Comparison of ENCODE assay signal across 8 cellular contexts in genomic region chr11:67805256-67806126, GRCh38.
DNase-seq lines count a peak whose midpoint lies in the region; ATAC-seq, FAIRE-seq and TF ChIP-seq lines count a peak whose summit lies in the region.
"Not testable (repeated sequence)": the region's sequence is repeated elsewhere in the genome, so short reads cannot be mapped to it uniquely, and the experiment has no call there.

No MANE protein-coding gene starts in this region.

- H3K4me3 ChIP-seq in CD8-positive, alpha-beta memory T cell (ENCODE audit: low read length), result peak overlapping the region; percentile 63
- H3K4me3 ChIP-seq in IMR-90 (ENCODE audit: insufficient read depth, low read depth, low read length), result peak overlapping the region; percentile 75
- H3K4me3 ChIP-seq in OCI-LY1 (ENCODE audit: low read depth, low read length, poor library complexity, severe bottlenecking), result peak overlapping the region; percentile 85

- not testable (repeated sequence) for BruUV-seq in IMR-90 (replicated peaks; lab: Mats Ljungman, UMichigan)

- peak overlapping the region; percentile 91 to 96 (median 95) for H3K4me3 Mint-ChIP-seq in CD8-positive, alpha-beta memory T cell

- intact Hi-C loops in IMR-90 (cut with micrococcal nuclease), result not testable (repeated sequence)

- not testable (repeated sequence) for H3K27me3 Mint-ChIP-seq in CD8-positive, alpha-beta memory T cell

- not testable (repeated sequence) for H3F3A ChIP-seq in OCI-LY1 (ENCODE audit: insufficient read depth, low read length)

- H2AFZ ChIP-seq in IMR-90 (replicated peaks; ENCODE audit: low read length, poor library complexity), result peak overlapping the region; percentile 92
- H2AFZ ChIP-seq in OCI-LY1 (ENCODE audit: low read length), result not testable (repeated sequence)

- H3K27ac Mint-ChIP-seq in CD8-positive, alpha-beta memory T cell, result peak overlapping the region; percentile 95 to 99 (median 98)

- not testable (repeated sequence) for H3K18ac ChIP-seq in IMR-90 (ENCODE audit: low read depth, low read length)

- peaks cover 8 to 13% (median 11%) of the 10 kb centered on the region in 3 donors for H3K4me1 Mint-ChIP-seq in CD8-positive, alpha-beta memory T cell

- H2BK120ac ChIP-seq in IMR-90 (ENCODE audit: low read depth, low read length), result peak overlapping the region; percentile 8; the same call in 1 of the 2 replicates

- H3K79me1 ChIP-seq in IMR-90 (ENCODE audit: low read depth in 1 of 2, low read length in 2 of 2), result not testable (repeated sequence)

- not testable (repeated sequence) for H3K79me2 ChIP-seq in OCI-LY1 (ENCODE audit: insufficient read depth, low read length)

- 0% methylated on average over 32 of the region's 66 CpGs; no CpG with 5 or more reads in 1 of the 2 experiments for WGBS in IMR-90 (ENCODE audit: extremely low coverage in 2 of 2, insufficient read length in 1 of 2), 2 experiments

- not testable (repeated sequence) for H3K4me1 ChIP-seq in CD8-positive, alpha-beta memory T cell (ENCODE audit: insufficient read depth, low read length); IMR-90 (ENCODE audit: control insufficient read depth, insufficient read depth, low read length); OCI-LY1 (ENCODE audit: insufficient read depth, low read length, severe bottlenecking)

- not testable (repeated sequence) for TF ChIP-seq RAD21 in IMR-90 (IDR thresholded peaks at IDR 0.05; ENCODE audit: low read length)

- not testable (repeated sequence) for H4K20me1 ChIP-seq in IMR-90 (ENCODE audit: insufficient read depth, low read length); OCI-LY1 (ENCODE audit: insufficient read depth, low read length)

- peak; percentile 97 to 99 (median 98) for DNase-seq in CD8-positive, alpha-beta memory T cell
- DNase-seq in IMR-90, result peak; percentile 97
- peak; percentile 97 for DNase-seq in activated CD8-positive, alpha-beta memory T cell treated with anti-CD3 and anti-CD28 coated beads, Interleukin-2, amount 50 U/mL, for 48 hours
- peak; percentile 99 for DNase-seq in mesenteric fat pad (ENCODE audit: low spot score)
- DNase-seq in stimulated activated CD8-positive, alpha-beta memory T cell treated with anti-CD3 and anti-CD28 coated beads, Interleukin-12 subunit alpha, Interleukin-12 subunit beta, amount 100 ng/mL, for 24 hours (ENCODE audit: extremely low read depth), result peak; percentile 95

- not testable (repeated sequence) for H3K9me3 ChIP-seq in CD8-positive, alpha-beta memory T cell (ENCODE audit: low read length); IMR-90 (ENCODE audit: control insufficient read depth, insufficient read depth, low read length); OCI-LY1 (ENCODE audit: low read length)

- POLR2A ChIA-PET in CD8-positive, alpha-beta memory T cell (lab: Charles Lee); IMR-90 (lab: Charles Lee; ENCODE audit: unreplicated experiment): not testable (repeated sequence)

- in situ Hi-C loops in IMR-90 (cut with MboI; ENCODE audit: low sequenced_read_pairs), result not testable (repeated sequence)

- H3K27me3 ChIP-seq in CD8-positive, alpha-beta memory T cell (ENCODE audit: insufficient read depth, low read length, poor library complexity, severe bottlenecking); IMR-90 (ENCODE audit: control insufficient read depth, insufficient read depth, low read length); OCI-LY1 (ENCODE audit: insufficient read depth, low read length): not testable (repeated sequence)

- H2BK5ac ChIP-seq in IMR-90 (ENCODE audit: low read depth, low read length, poor library complexity, severe bottlenecking), result not testable (repeated sequence)

- not testable (repeated sequence) for H2AK9ac ChIP-seq in IMR-90 (replicated peaks; ENCODE audit: low read depth, low read length, poor library complexity)

- not testable (repeated sequence) for H2BK15ac ChIP-seq in IMR-90 (ENCODE audit: low read depth, low read length)

- peak overlapping the region; percentile 72; the same call in 1 of the 2 replicates for H3K4ac ChIP-seq in IMR-90 (ENCODE audit: low read depth, low read length)

- H3K27ac ChIP-seq in CD8-positive, alpha-beta memory T cell (ENCODE audit: low read depth, low read length), result peak overlapping the region; percentile 78
- H3K27ac ChIP-seq in IMR-90 (ENCODE audit: insufficient read depth, low read length), result peak overlapping the region; percentile 61
- H3K27ac ChIP-seq in OCI-LY1 (ENCODE audit: low read depth, low read length, poor library complexity, severe bottlenecking), result peak overlapping the region; percentile 28

- not testable (repeated sequence) for H3K36me3 ChIP-seq in CD8-positive, alpha-beta memory T cell (ENCODE audit: insufficient read depth, low read length); IMR-90 (ENCODE audit: control insufficient read depth, insufficient read depth, low read length); OCI-LY1 (ENCODE audit: insufficient read depth, low read length)

- peak overlapping the region; percentile 68 for H3K9ac ChIP-seq in IMR-90 (ENCODE audit: low read depth, low read length)
- H3K9ac ChIP-seq in OCI-LY1 (ENCODE audit: low read length), result peak overlapping the region; percentile 82

- H4K91ac ChIP-seq in IMR-90 (ENCODE audit: insufficient read depth, low read depth, low read length), result not testable (repeated sequence)

- not testable (repeated sequence) for H3K9me2 ChIP-seq in OCI-LY1 (ENCODE audit: low read depth, low read length)

- H3K4me2 ChIP-seq in IMR-90 (ENCODE audit: low read depth, low read length) (peak overlapping the region; percentile 88), OCI-LY1 (ENCODE audit: low read length) (peak overlapping the region; percentile 89)

- H2AK5ac ChIP-seq in IMR-90 (ENCODE audit: low read depth, low read length), result not testable (repeated sequence)

- dilution Hi-C loops in IMR-90 (cut with HindIII; ENCODE audit: low sequenced_read_pairs, unreplicated experiment), result not testable (repeated sequence)

- not testable (repeated sequence) for H3K9me1 ChIP-seq in IMR-90 (ENCODE audit: insufficient read depth, low read length)

- peak overlapping the region in 1 of 2 experiments; percentile 93; a peak in 2 of 4 replicates for H4K8ac ChIP-seq in IMR-90 (ENCODE audit: low read depth in 2 of 2, low read length in 2 of 2)

- not testable (repeated sequence) for H4K5ac ChIP-seq in IMR-90 (ENCODE audit: low read depth, low read length)

- not testable (repeated sequence) for H3K23ac ChIP-seq in IMR-90 (ENCODE audit: low read depth, low read length)

- not testable (repeated sequence) for H2BK20ac ChIP-seq in IMR-90 (ENCODE audit: low read depth, low read length)

- not testable (repeated sequence) for H3K9me3 Mint-ChIP-seq in CD8-positive, alpha-beta memory T cell

- FAIRE-seq in endometrium (lab: Jason Lieb, UNC), result peak; percentile 94

- ATAC-seq in GM21423 (IDR thresholded peaks at IDR 0.05; ENCODE audit: unreplicated experiment), result peak; percentile 89
- peak; percentile 100 for ATAC-seq in IMR-90 (ENCODE audit: low read depth)

- TF ChIP-seq CTCF in IMR-90 (conservative IDR thresholded peaks at IDR 0.05; ENCODE audit: low read depth, low read length); OCI-LY1 (IDR thresholded peaks at IDR 0.05; ENCODE audit: low read length): not testable (repeated sequence)

- CTCF ChIA-PET in CD8-positive, alpha-beta memory T cell (lab: Charles Lee); IMR-90 (lab: Yijun Ruan, JAX): not testable (repeated sequence)

- H3K14ac ChIP-seq in IMR-90 (replicated peaks; ENCODE audit: low read depth, low read length), result not testable (repeated sequence)

- TF ChIP-seq POLR2A in IMR-90 (IDR thresholded peaks at IDR 0.05; ENCODE audit: low read depth, low read length), result not testable (repeated sequence)

- H3K36me3 Mint-ChIP-seq in CD8-positive, alpha-beta memory T cell, result not testable (repeated sequence)

- not testable (repeated sequence) for H3K56ac ChIP-seq in IMR-90 (ENCODE audit: extremely low read depth, insufficient read depth, low read length)

TF ChIP-seq in IMR-90, 13 proteins besides CTCF, POLR2A, EP300 and RAD21:
- peak; percentile 74; the same call in 1 of the 2 replicates for TF ChIP-seq MAZ (IDR thresholded peaks at IDR 0.05; ENCODE audit: borderline replicate concordance, low read depth, low read length)
- TF ChIP-seq USF2 (IDR thresholded peaks at IDR 0.05; ENCODE audit: low read depth, low read length), result peak; percentile 79

Comparison
In these comparisons a context has a peak if more than half of its experiments do, and no peak if none do; other contexts are left out.
1. Peak in every context shown above with its lines: DNase-seq, ATAC-seq, H3K4me3 ChIP-seq and H3K27ac ChIP-seq.
2. H3K27ac ChIP-seq: peak in every context shown above with its lines; median percentile 78 in CD8-positive, alpha-beta memory T cell; 61 in IMR-90; 28 in OCI-LY1.